19 cellular contexts compared by ENCODE assay signal in genomic region chr4:18025263-18025662, GRCh38.
"Had no signal": no experiment of that assay in that cellular context is flagged by ENCODE, and none has a peak within 500 bp of the region (broad histone marks: within the 10 kb centered on the region; RNA-seq: fewer than 3 reads in every experiment).

No MANE protein-coding gene starts in this region.

- H3K36me3 ChIP-seq: adrenal gland, breast epithelium, heart left ventricle, prostate gland, tibial nerve, vagina had no signal

- FAIRE-seq: astrocyte, frontal cortex had no signal

- H3K9me3 ChIP-seq: adrenal gland, breast epithelium, heart left ventricle, prostate gland, tibial nerve, vagina had no signal

- H3K27ac ChIP-seq: adrenal gland, breast epithelium, heart left ventricle, prostate gland, tibial nerve, vagina, VCaP had no signal

- DNase-seq: activated CD4-positive, alpha-beta T cell treated with anti-CD3 and anti-CD28 coated beads for 1 hour; activated gamma-delta T cell treated with Interleukin-2 at 50 U/mL for 16 hours; adrenal gland; effector CD4-positive, alpha-beta T cell; heart left ventricle; kidney glomerular epithelial cell; left ventricle myocardium superior; occipital lobe; right cardiac atrium; stimulated activated CD4-positive, alpha-beta T cell treated with anti-CD3 and anti-CD28 coated beads, Interleukin-2, amount 100 ng/mL, for 24 hours; T1000 had no signal

- H3K4me3 ChIP-seq: adrenal gland, breast epithelium, heart left ventricle, prostate gland, tibial nerve, vagina had no signal

- H3K27me3 ChIP-seq: adrenal gland, breast epithelium, heart left ventricle, tibial nerve, vagina had no signal

- ATAC-seq: activated naive CD4-positive, alpha-beta T cell treated with anti-CD3 and anti-CD28 coated beads, Interleukin-2, amount 50 U/mL, for 72 hours; heart left ventricle; left ventricle myocardium superior; right cardiac atrium had no signal

- H3K4me1 ChIP-seq: breast epithelium, prostate gland had no signal
